ENCODE assay signal across 15 cellular contexts in the genomic region with DNA sequence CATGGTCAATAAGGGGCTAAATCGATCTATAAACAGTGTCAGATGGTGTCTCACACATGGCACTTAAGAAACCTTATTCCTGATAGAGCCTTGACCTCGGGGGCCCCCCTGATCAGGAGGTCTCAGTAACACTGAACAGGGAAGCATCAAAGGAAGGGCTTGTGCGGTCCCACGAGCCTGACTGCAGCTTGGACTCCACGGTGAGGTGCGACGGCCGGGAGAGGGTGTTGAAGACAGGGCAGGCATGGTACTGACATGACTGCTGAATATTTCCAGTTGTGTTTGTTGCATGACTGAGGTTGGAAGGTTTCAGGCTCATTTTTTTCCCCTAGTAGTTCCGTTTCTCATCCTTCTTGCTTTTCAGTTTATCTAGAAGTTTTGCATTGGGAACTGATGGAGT.
DNase-seq lines count a peak whose midpoint lies in the region; ATAC-seq and TF ChIP-seq lines count a peak whose summit lies in the region.
"Had no signal": no experiment of that assay in that cellular context is flagged by ENCODE, and none has a peak within 500 bp of the region (broad histone marks: within the 10 kb centered on the region; RNA-seq: fewer than 3 reads in every experiment).

No MANE protein-coding gene starts in this region.

- no peaks in the 10 kb centered on the region for H3K79me1 ChIP-seq in neuronal stem cell (ENCODE audit: low read depth, low read length)

- no peak overlapping the region for H2AFZ ChIP-seq in neuronal stem cell (ENCODE audit: low read length)

- WGBS in neuronal stem cell (ENCODE audit: extremely low coverage in 2 of 2, insufficient read length in 2 of 2, insufficient replicate concordance in 1 of 2), 2 donors: no CpG with 5 or more reads among the region's 9 CpGs

- no peak overlapping the region for H3K4me2 ChIP-seq in neuronal stem cell (ENCODE audit: insufficient read depth, low read length, poor library complexity, severe bottlenecking)
- H3K4me2 ChIP-seq: BLaER1 treated with 17β-estradiol and CSF1 and Interleukin-3, amounts not matched to agents 10 nM and 100 nM had no signal

- H4K8ac ChIP-seq in neuronal stem cell (ENCODE audit: low read depth, low read length): no peak overlapping the region

- no peaks in the 10 kb centered on the region for H3K27me3 ChIP-seq in SJSA1 (replicated peaks)
- H3K27me3 ChIP-seq in neuronal stem cell (ENCODE audit: control insufficient read depth in 3 of 3, insufficient read depth in 3 of 3, low read depth in 1 of 3, low read length in 3 of 3): no peaks in the 10 kb centered on the region
- H3K27me3 ChIP-seq in ascending aorta: no peaks in the 10 kb centered on the region
- H3K27me3 ChIP-seq: BLaER1 treated with 17β-estradiol and CSF1 and Interleukin-3, amounts not matched to agents 10 nM and 100 nM had no signal

- H2BK12ac ChIP-seq in neuronal stem cell (ENCODE audit: low read length): no peak overlapping the region

- H2BK120ac ChIP-seq in neuronal stem cell (ENCODE audit: low read depth, low read length): no peak overlapping the region

- no peak overlapping the region for H3K9ac ChIP-seq in neuronal stem cell (ENCODE audit: low read depth, low read length, poor library complexity)
- H3K9ac ChIP-seq: BLaER1 treated with 17β-estradiol and CSF1 and Interleukin-3, amounts not matched to agents 10 nM and 100 nM had no signal

- H4K91ac ChIP-seq in neuronal stem cell (ENCODE audit: low read depth, low read length, poor library complexity): no peak overlapping the region

- peak; percentile 24 for ATAC-seq in GM18502 (IDR thresholded peaks at IDR 0.05; ENCODE audit: poor library complexity, unreplicated experiment)
- peak; percentile 51 for ATAC-seq in HG02610 (IDR thresholded peaks at IDR 0.05; ENCODE audit: unreplicated experiment)
- ATAC-seq: CD8-positive, alpha-beta T cell had no signal

- H2BK5ac ChIP-seq in neuronal stem cell (ENCODE audit: low read length): no peak overlapping the region

- H3K27ac ChIP-seq in SJSA1 (peak overlapping the region; percentile 23; the same call in 1 of the 2 replicates), neuronal stem cell (replicated peaks; ENCODE audit: low read length) (no peak overlapping the region), ascending aorta (no peak overlapping the region)
- H3K27ac ChIP-seq: BLaER1 treated with 17β-estradiol and CSF1 and Interleukin-3, amounts not matched to agents 10 nM and 100 nM; HL-60 had no signal

- no peak overlapping the region for H3K14ac ChIP-seq in neuronal stem cell (ENCODE audit: low read length)

- no peak overlapping the region for H2BK15ac ChIP-seq in neuronal stem cell (ENCODE audit: low read length)

- H3K18ac ChIP-seq in neuronal stem cell (ENCODE audit: low read length): peak overlapping the region; percentile 12

- DNase-seq in SJSA1 (ENCODE audit: low read depth in 1 of 2, low spot score in 2 of 2) (no peak), neuronal stem cell (ENCODE audit: low spot score) (no peak), OCI-M2 (lab: John Stamatoyannopoulos, UW; ENCODE audit: unreplicated experiment) (no peak), NCI-H1105 (lab: John Stamatoyannopoulos, UW) (no peak), ascending aorta (ENCODE audit: low spot score in 2 of 2) (no peak)
- DNase-seq: Calu3; CD8-positive, alpha-beta T cell; DMS79 treated with DMSO at 0.1 percent for 48 hours; GF-D8; H9 had no signal

- H3K4me3 ChIP-seq in SJSA1 (no peak overlapping the region), neuronal stem cell (ENCODE audit: low read length in 2 of 2) (no peak overlapping the region), ascending aorta (no peak overlapping the region)
- H3K4me3 ChIP-seq: BLaER1 treated with 17β-estradiol and CSF1 and Interleukin-3, amounts not matched to agents 10 nM and 100 nM; GM12878 had no signal

- TF ChIP-seq CTCF in ascending aorta (IDR thresholded peaks at IDR 0.05): no peak

- no peak overlapping the region for H2AK5ac ChIP-seq in neuronal stem cell (ENCODE audit: low read depth, low read length)

- H3K23ac ChIP-seq in neuronal stem cell (ENCODE audit: low read depth, low read length, poor library complexity): no peak overlapping the region

- no peaks in the 10 kb centered on the region for H3K9me3 ChIP-seq in SJSA1 (replicated peaks)
- peaks cover 0 to under 1% of the 10 kb centered on the region in 2 donors for H3K9me3 ChIP-seq in neuronal stem cell (replicated peaks in 1 of 2; ENCODE audit: control insufficient read depth in 2 of 2, insufficient read depth in 1 of 2, low read depth in 1 of 2, low read length in 2 of 2)
- no peaks in the 10 kb centered on the region for H3K9me3 ChIP-seq in ascending aorta
- H3K9me3 ChIP-seq: BLaER1 treated with 17β-estradiol and CSF1 and Interleukin-3, amounts not matched to agents 10 nM and 100 nM had no signal

- intact Hi-C loops in ascending aorta (cut with DNase I): no loop called here

- H3K4me1 ChIP-seq in SJSA1 (replicated peaks) (peaks cover 24% of the 10 kb centered on the region), neuronal stem cell (ENCODE audit: control insufficient read depth in 2 of 2, insufficient read depth in 1 of 2, low read depth in 1 of 2, low read length in 2 of 2) (peaks cover 2 to 10% of the 10 kb centered on the region in 2 donors), ascending aorta (no peaks in the 10 kb centered on the region)

- H3K36me3 ChIP-seq in SJSA1: no peaks in the 10 kb centered on the region
- H3K36me3 ChIP-seq in neuronal stem cell (replicated peaks in 1 of 2; ENCODE audit: control insufficient read depth in 2 of 2, insufficient read depth in 2 of 2, low read length in 2 of 2): no peaks in the 10 kb centered on the region
- no peaks in the 10 kb centered on the region for H3K36me3 ChIP-seq in ascending aorta
- H3K36me3 ChIP-seq: BLaER1 treated with 17β-estradiol and CSF1 and Interleukin-3, amounts not matched to agents 10 nM and 100 nM had no signal

- no peak overlapping the region for H3K4ac ChIP-seq in neuronal stem cell (ENCODE audit: low read length)
